9 cellular contexts compared by ENCODE assay signal in the genomic region with DNA sequence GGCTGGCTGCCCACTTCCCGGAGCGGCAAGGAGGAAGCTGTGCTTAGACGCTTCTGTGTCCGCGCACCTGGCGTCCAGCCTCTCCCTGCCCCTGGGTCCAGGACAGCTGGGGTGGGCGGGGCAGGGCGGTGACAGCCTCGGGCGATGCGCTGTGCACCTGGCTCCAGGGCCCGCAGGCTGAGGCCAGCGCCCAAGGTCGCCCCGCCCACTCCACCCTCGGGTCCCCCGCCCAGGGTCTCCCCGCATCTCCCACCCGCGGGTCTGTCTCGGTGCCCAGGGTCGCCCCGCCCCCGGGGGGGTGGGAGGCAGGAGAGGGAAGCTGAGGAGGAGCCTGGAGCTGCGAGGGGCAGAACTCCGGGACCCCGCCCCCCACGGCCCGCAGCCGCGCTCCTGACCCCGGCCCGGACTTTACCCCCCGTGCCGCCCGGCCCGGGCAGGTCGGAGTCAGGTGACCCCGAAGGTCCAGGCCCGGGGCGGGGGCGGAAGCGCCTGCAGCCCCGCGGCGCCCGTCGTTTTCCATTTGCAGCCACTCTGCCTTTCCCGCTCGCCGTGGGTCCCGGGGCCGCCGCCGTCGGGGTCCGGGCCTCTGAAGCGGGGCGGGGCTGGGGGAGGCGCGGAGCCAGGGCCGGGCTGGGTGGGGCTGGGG. TPM values are rescaled to one million over a fixed set of nuclear protein-coding genes. Genes with fewer than 3 reads are reported as not detected.
A peak's percentile ranks its signal among the peaks of the same experiment; 100 is the strongest.
DNase-seq lines count a peak whose midpoint lies in the region; ATAC-seq, FAIRE-seq and TF ChIP-seq lines count a peak whose summit lies in the region.
"Had no signal": no experiment of that assay in that cellular context is flagged by ENCODE, and none has a peak within 500 bp of the region (broad histone marks: within the 10 kb centered on the region; RNA-seq: fewer than 3 reads in every experiment).

A gene with protein sequence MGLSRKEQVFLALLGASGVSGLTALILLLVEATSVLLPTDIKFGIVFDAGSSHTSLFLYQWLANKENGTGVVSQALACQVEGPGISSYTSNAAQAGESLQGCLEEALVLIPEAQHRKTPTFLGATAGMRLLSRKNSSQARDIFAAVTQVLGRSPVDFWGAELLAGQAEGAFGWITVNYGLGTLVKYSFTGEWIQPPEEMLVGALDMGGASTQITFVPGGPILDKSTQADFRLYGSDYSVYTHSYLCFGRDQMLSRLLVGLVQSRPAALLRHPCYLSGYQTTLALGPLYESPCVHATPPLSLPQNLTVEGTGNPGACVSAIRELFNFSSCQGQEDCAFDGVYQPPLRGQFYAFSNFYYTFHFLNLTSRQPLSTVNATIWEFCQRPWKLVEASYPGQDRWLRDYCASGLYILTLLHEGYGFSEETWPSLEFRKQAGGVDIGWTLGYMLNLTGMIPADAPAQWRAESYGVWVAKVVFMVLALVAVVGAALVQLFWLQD (minus strand): TSS at position 69 of the 646 bp plus-strand sequence. CDS start 3,072 bp downstream, outside the sequence.

- 0 to 1% methylated on average over 28 to 62 of the region's 62 CpGs for WGBS in heart right ventricle, 2 donors
- WGBS in sigmoid colon, 2 donors: 1% methylated on average over 62 of the region's 62 CpGs

- peaks cover 11% of the 10 kb centered on the region for H4K20me1 ChIP-seq in BLaER1

- TF ChIP-seq CTCF in heart right ventricle (IDR thresholded peaks at IDR 0.05) (no peak), sigmoid colon (IDR thresholded peaks at IDR 0.05) (no peak)

- H3K9me3 ChIP-seq in BLaER1: no peaks in the 10 kb centered on the region
- H3K9me3 ChIP-seq in T-helper 17 cell (ENCODE audit: control insufficient read depth, low read length, poor library complexity, severe bottlenecking): peaks cover 2% of the 10 kb centered on the region
- H3K9me3 ChIP-seq in heart right ventricle: peaks cover 0 to 3% (median 0%) of the 10 kb centered on the region in 11 donors
- peaks cover 0 to 3% (median 0%) of the 10 kb centered on the region in 4 donors for H3K9me3 ChIP-seq in sigmoid colon

- no peak within 1 kb of the TSS for H3K27ac Mint-ChIP-seq in T-helper 17 cell

- H3K36me3 ChIP-seq in BLaER1 (no peaks in the 10 kb centered on the region), heart right ventricle (no peaks in the 10 kb centered on the region), sigmoid colon (no peaks in the 10 kb centered on the region)

- peaks cover 10% of the 10 kb centered on the region for H3K4me1 Mint-ChIP-seq in T-helper 17 cell

- H3K27me3 Mint-ChIP-seq in T-helper 17 cell: peaks cover 12% of the 10 kb centered on the region

- peak within 1 kb of the TSS; percentile 28 for H3K4me3 Mint-ChIP-seq in T-helper 17 cell

- H3K4me1 ChIP-seq in BLaER1 (peaks cover 39% of the 10 kb centered on the region), heart right ventricle (peaks cover 0 to 26% (median 5%) of the 10 kb centered on the region in 9 donors), sigmoid colon (peaks cover 0 to 18% (median 17%) of the 10 kb centered on the region in 4 donors)

- TF ChIP-seq EP300 in sigmoid colon (IDR thresholded peaks at IDR 0.05): no peak

- intact Hi-C loops in heart right ventricle (cut with DNase I): loop anchor here in 1 of 10 donors (10.0 kb wide), 1 partner anchor 147 kb away; no protein-coding TSS in a partner anchor
- intact Hi-C loops in sigmoid colon (cut with DNase I): no loop called here

- ATAC-seq in T-helper 17 cell (no peak), heart right ventricle (peak in 2 of 8 donors; percentile 20 to 21), HG03439 (IDR thresholded peaks at IDR 0.05; ENCODE audit: unreplicated experiment) (no peak), HG03175 (IDR thresholded peaks at IDR 0.05; ENCODE audit: unreplicated experiment) (no peak)

- FAIRE-seq in HTR-8/SVneo (lab: Jason Lieb, UNC): no peak

- H3K4me2 ChIP-seq in BLaER1: peak within 1 kb of the TSS; percentile 92

- H3K4me3 ChIP-seq in BLaER1 (peak within 1 kb of the TSS; percentile 61), heart right ventricle (peak within 1 kb of the TSS; percentile 17 to 49 (median 40)), sigmoid colon (peak within 1 kb of the TSS in 3 of 4 donors; percentile 32 to 43 (median 41))

- H3K36me3 Mint-ChIP-seq in T-helper 17 cell (ENCODE audit: low read depth): no peaks in the 10 kb centered on the region

- DNase-seq in HTR-8/SVneo (ENCODE audit: insufficient read length, low spot score) (peak; percentile 74), T-helper 17 cell (peak in 2 of 3 donors; percentile 5 to 29), heart right ventricle (peak in 1 of 2 donors; percentile 26), sigmoid colon (no peak), activated gamma-delta T cell (lab: John Stamatoyannopoulos, UW) (no peak)

- H3K27me3 ChIP-seq in BLaER1: peaks cover 19% of the 10 kb centered on the region
- H3K27me3 ChIP-seq in heart right ventricle: peaks cover 0 to 41% (median 22%) of the 10 kb centered on the region in 7 donors
- H3K27me3 ChIP-seq in sigmoid colon: peaks cover 10 to 65% (median 29%) of the 10 kb centered on the region in 3 donors

- no peak within 1 kb of the TSS for H3K9ac ChIP-seq in BLaER1

- TF ChIP-seq POLR2A in sigmoid colon (IDR thresholded peaks at IDR 0.05): peak in 1 of 2 donors; percentile 11

- no peak within 1 kb of the TSS for H3K27ac ChIP-seq in BLaER1
- no peak within 1 kb of the TSS for H3K27ac ChIP-seq in heart right ventricle
- no peak within 1 kb of the TSS for H3K27ac ChIP-seq in sigmoid colon
- H3K27ac ChIP-seq: epithelial cell of prostate had no signal

RNA-seq across cellular contexts. Expression of the gene that starts here (rescaled TPM):
- total RNA-seq in T-helper 17 cell (not detected), heart right ventricle (not detected), sigmoid colon (under 1 TPM in 1 of 4 donors, not detected in 3; 0.71 TPM)
- polyA plus RNA-seq in heart right ventricle (under 1 TPM; 0.03 to 0.15 TPM), sigmoid colon (10 to 100 TPM; 32.4 to 65.3 (median 44.4) TPM)

Comparison
In these comparisons a context has a peak if more than half of its experiments do, and no peak if none do; other contexts are left out.
1. RNA of the gene that starts here (polyA plus RNA-seq): 32.4 to 65.3 TPM in sigmoid colon; 0.03 to 0.15 TPM in heart right ventricle; every median in the first group is over 10 times any median in the second.
2. Peak in DNase-seq in T-helper 17 cell; RNA of the gene not detected or under 1 TPM.
3. Peak in every context shown above with its lines, with median percentiles within 50 percentile points of each other: H3K4me3 ChIP-seq.